Comparison of ENCODE assay signal across 2 cellular contexts in the genomic region with DNA sequence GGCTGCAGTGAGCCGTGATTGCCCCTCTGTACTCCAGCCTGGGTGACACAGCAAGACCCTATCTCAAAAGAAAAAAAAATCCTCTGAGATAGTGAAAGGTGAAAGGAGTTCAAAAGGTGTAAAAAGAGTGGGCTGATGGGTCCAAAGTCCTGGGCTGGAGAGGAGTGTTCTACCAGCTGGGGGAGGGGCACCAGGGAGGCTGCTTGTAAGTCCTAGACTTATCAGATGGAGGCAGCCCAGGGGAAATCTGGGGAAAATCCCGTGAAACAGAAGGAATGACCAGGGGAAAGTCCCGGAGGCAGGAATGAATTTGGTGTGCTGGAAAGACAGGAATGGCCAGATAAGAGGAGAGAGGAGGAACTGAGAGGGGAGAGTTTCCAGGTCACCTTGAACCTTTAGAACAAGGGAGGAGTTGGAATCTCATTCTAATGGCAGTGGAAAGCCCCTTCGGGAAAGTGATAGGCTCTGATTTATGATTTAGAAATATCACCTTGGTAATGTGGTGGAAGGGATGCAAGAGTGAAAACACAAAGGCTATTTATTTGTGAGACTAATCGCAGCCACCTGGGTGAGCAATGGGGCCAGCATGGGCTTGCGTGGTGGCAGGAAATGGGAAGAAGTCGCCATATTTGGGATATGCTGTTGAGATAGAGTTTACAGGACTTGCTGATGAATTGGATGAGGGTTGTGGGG.
A peak's percentile ranks its signal among the peaks of the same experiment; 100 is the strongest.
TF ChIP-seq lines count a peak whose summit lies in the region.

No MANE protein-coding gene starts in this region.

TF ChIP-seq in H1, 55 proteins besides CTCF, POLR2A, EP300 and RAD21:
- 0 out of 2 replicates have a peak, but pooled peaks have one; percentile 34 for TF ChIP-seq SP1 (IDR thresholded peaks at IDR 0.05; ENCODE audit: low read depth, low read length)
- TF ChIP-seq RXRA (IDR thresholded peaks at IDR 0.05; ENCODE audit: insufficient read depth, low read depth, low read length): no peak

TF ChIP-seq in WTC11, 78 proteins besides CTCF, POLR2A, EP300 and RAD21:
- TF ChIP-seq ZNF423 (CRISPR knock-in tag; IDR thresholded peaks at IDR 0.05) (no peak), ATF2 (CRISPR knock-in tag; IDR thresholded peaks at IDR 0.05; ENCODE audit: borderline replicate concordance, low read depth) (no peak), MXD4 (CRISPR knock-in tag; IDR thresholded peaks at IDR 0.05; ENCODE audit: borderline replicate concordance) (no peak), NR1H2 (CRISPR knock-in tag; IDR thresholded peaks at IDR 0.05) (no peak), ZNF317 (CRISPR knock-in tag; IDR thresholded peaks at IDR 0.05; ENCODE audit: borderline replicate concordance, low read depth) (no peak), KAT7 (CRISPR knock-in tag; IDR thresholded peaks at IDR 0.05; ENCODE audit: borderline replicate concordance) (no peak), NFATC4 (CRISPR knock-in tag; IDR thresholded peaks at IDR 0.05) (no peak), E2F1 (CRISPR knock-in tag; IDR thresholded peaks at IDR 0.05) (no peak), E2F5 (CRISPR knock-in tag; IDR thresholded peaks at IDR 0.05) (no peak), MLX (CRISPR knock-in tag; IDR thresholded peaks at IDR 0.05) (no peak), ZNF396 (CRISPR knock-in tag; IDR thresholded peaks at IDR 0.05; ENCODE audit: borderline replicate concordance) (no peak), FOXP4 (CRISPR knock-in tag; IDR thresholded peaks at IDR 0.05) (no peak)
- TF ChIP-seq, protein P1, sequence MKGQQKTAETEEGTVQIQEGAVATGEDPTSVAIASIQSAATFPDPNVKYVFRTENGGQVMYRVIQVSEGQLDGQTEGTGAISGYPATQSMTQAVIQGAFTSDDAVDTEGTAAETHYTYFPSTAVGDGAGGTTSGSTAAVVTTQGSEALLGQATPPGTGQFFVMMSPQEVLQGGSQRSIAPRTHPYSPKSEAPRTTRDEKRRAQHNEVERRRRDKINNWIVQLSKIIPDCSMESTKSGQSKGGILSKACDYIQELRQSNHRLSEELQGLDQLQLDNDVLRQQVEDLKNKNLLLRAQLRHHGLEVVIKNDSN (CRISPR knock-in tag; IDR thresholded peaks at IDR 0.05): no peak
- TF ChIP-seq, protein P2, sequence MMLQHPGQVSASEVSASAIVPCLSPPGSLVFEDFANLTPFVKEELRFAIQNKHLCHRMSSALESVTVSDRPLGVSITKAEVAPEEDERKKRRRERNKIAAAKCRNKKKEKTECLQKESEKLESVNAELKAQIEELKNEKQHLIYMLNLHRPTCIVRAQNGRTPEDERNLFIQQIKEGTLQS (CRISPR knock-in tag; conservative IDR thresholded peaks at IDR 0.05): no peak
- TF ChIP-seq, protein P3, sequence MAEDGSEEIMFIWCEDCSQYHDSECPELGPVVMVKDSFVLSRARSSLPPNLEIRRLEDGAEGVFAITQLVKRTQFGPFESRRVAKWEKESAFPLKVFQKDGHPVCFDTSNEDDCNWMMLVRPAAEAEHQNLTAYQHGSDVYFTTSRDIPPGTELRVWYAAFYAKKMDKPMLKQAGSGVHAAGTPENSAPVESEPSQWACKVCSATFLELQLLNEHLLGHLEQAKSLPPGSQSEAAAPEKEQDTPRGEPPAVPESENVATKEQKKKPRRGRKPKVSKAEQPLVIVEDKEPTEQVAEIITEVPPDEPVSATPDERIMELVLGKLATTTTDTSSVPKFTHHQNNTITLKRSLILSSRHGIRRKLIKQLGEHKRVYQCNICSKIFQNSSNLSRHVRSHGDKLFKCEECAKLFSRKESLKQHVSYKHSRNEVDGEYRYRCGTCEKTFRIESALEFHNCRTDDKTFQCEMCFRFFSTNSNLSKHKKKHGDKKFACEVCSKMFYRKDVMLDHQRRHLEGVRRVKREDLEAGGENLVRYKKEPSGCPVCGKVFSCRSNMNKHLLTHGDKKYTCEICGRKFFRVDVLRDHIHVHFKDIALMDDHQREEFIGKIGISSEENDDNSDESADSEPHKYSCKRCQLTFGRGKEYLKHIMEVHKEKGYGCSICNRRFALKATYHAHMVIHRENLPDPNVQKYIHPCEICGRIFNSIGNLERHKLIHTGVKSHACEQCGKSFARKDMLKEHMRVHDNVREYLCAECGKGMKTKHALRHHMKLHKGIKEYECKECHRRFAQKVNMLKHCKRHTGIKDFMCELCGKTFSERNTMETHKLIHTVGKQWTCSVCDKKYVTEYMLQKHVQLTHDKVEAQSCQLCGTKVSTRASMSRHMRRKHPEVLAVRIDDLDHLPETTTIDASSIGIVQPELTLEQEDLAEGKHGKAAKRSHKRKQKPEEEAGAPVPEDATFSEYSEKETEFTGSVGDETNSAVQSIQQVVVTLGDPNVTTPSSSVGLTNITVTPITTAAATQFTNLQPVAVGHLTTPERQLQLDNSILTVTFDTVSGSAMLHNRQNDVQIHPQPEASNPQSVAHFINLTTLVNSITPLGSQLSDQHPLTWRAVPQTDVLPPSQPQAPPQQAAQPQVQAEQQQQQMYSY (CRISPR knock-in tag; IDR thresholded peaks at IDR 0.05): no peak
